ENCODE assay signal across 30 cellular contexts in genomic region chr6:160921095-160921494, GRCh38.
"Had no signal": no experiment of that assay in that cellular context is flagged by ENCODE, and none has a peak within 500 bp of the region (broad histone marks: within the 10 kb centered on the region; RNA-seq: fewer than 3 reads in every experiment).

No MANE protein-coding gene starts in this region.

- H3K79me2 ChIP-seq: parathyroid adenoma had no signal

- H3K9me3 ChIP-seq: neutrophil, psoas muscle, spleen, suprapubic skin, testis, tibial artery, upper lobe of left lung, vagina had no signal

- H3K9ac ChIP-seq: parathyroid adenoma had no signal

- H3K27ac ChIP-seq: neutrophil, parathyroid adenoma, psoas muscle, skin epidermis, spleen, suprapubic skin, testis, upper lobe of left lung, vagina had no signal

- ATAC-seq: naive thymus-derived CD8-positive, alpha-beta T cell; natural killer cell treated with Interleukin-12 subunit alpha and Interleukin-12 subunit beta and Interleukin-15 and Interleukin-18, amount 100 ng/mL, for 72 hours; psoas muscle; right cardiac atrium; sciatic nerve; stimulated activated memory B cell treated with anti-CD40 and anti-IgM and Interleukin-4, amounts not matched to agents 10 μg/mL and 1 μg/mL and 100 μg/mL, for 72 hours; stimulated activated naive CD8-positive, alpha-beta T cell treated with anti-CD3 and anti-CD28 coated beads, Interleukin-15, Interleukin-2, amounts not matched to agents 100 U/mL and 50 U/mL, for 24 hours had no signal

- H3K36me3 ChIP-seq: neutrophil, spleen, suprapubic skin, tibial artery, upper lobe of left lung, vagina had no signal

- DNase-seq: naive thymus-derived CD8-positive, alpha-beta T cell; nephron progenitor cell; nucleus accumbens; posterior cingulate gyrus; psoas muscle; right cardiac atrium; spleen; stimulated activated CD4-positive, alpha-beta T cell treated with anti-CD3 and anti-CD28 coated beads, Interleukin-12 subunit alpha, Interleukin-12 subunit beta, amount 100 ng/mL, for 4 hours; stimulated activated CD4-positive, alpha-beta T cell treated with anti-CD3 and anti-CD28 coated beads, Interleukin-1b, Interleukin-23, amount 100 ng/mL, for 48 hours; stimulated activated CD4-positive, alpha-beta T cell treated with anti-CD3 and anti-CD28 coated beads, Interleukin-4, amount 100 ng/mL, for 1 hour; stimulated activated CD4-positive, alpha-beta T cell treated with anti-CD3 and anti-CD28 coated beads, Interleukin-4, amount 100 ng/mL, for 4 hours; stimulated activated CD8-positive, alpha-beta memory T cell treated with anti-CD3 and anti-CD28 coated beads, Interleukin-4, amount 100 ng/mL, for 48 hours; stimulated activated naive CD4-positive, alpha-beta T cell; stimulated activated naive CD8-positive, alpha-beta T cell treated with anti-CD3 and anti-CD28 coated beads, Interleukin-15, amount 100 ng/mL, for 72 hours; stimulated activated naive CD8-positive, alpha-beta T cell treated with anti-CD3 and anti-CD28 coated beads, Interleukin-15, Interleukin-2, amounts not matched to agents 100 U/mL and 50 U/mL, for 24 hours; substantia nigra; testis; tibial artery; trophoblast cell; upper lobe of left lung had no signal

- H3K4me1 ChIP-seq: parathyroid adenoma, psoas muscle, spleen, suprapubic skin, testis, vagina had no signal

- H2AFZ ChIP-seq: parathyroid adenoma had no signal

- H3K4me3 ChIP-seq: psoas muscle, skin epidermis, smooth muscle cell, spleen, suprapubic skin, testis, tibial artery, upper lobe of left lung, vagina had no signal

- H3K27me3 ChIP-seq: neutrophil, testis, tibial artery, upper lobe of left lung, vagina had no signal

- FAIRE-seq: urothelium cell line had no signal

- H3K4me2 ChIP-seq: smooth muscle cell had no signal
